In genomic region chr4:80125252-80126177, GRCh38 we compare ENCODE assay signal across 1 cellular context.
TF ChIP-seq lines count a peak whose summit lies in the region.

No MANE protein-coding gene starts in this region.

TF ChIP-seq in K562, 482 proteins besides CTCF, POLR2A, EP300 and RAD21 (continued from another document and continues in another):
- TF ChIP-seq AFF1 (IDR thresholded peaks at IDR 0.05; ENCODE audit: low read depth in 1 of 2, partially characterized antibody in 2 of 2) (peak in 1 of 2 experiments; percentile 49), E2F4 (CRISPR knock-in tag; IDR thresholded peaks at IDR 0.05; ENCODE audit: low read depth) (no peak), GABPA (tag; conservative IDR thresholded peaks at IDR 0.05; ENCODE audit: low read depth) (no peak; the same call in 1 of the 2 replicates), BHLHE40 (IDR thresholded peaks at IDR 0.05; ENCODE audit: low read length) (0 out of 2 replicates have a peak, but pooled peaks have one; percentile 22), ZNF589 (CRISPR knock-in tag; IDR thresholded peaks at IDR 0.05; ENCODE audit: low read depth) (peak; percentile 62; the same call in 1 of the 2 replicates), ZNF436 (CRISPR knock-in tag; IDR thresholded peaks at IDR 0.05) (no peak), DACH1 (IDR thresholded peaks at IDR 0.05; ENCODE audit: partially characterized antibody) (no peak), SETDB1 (IDR thresholded peaks at IDR 0.05; ENCODE audit: low read length) (no peak), OTX1 (CRISPR knock-in tag; IDR thresholded peaks at IDR 0.05) (no peak), FOXP4 (CRISPR knock-in tag; IDR thresholded peaks at IDR 0.05; ENCODE audit: borderline replicate concordance) (no peak), THRAP3 (IDR thresholded peaks at IDR 0.05; ENCODE audit: borderline replicate concordance) (no peak), ZNF165 (CRISPR knock-in tag; IDR thresholded peaks at IDR 0.05; ENCODE audit: borderline replicate concordance) (no peak), PML (IDR thresholded peaks at IDR 0.05; ENCODE audit: low read length) (peak; percentile 16; the same call in 1 of the 2 replicates), ZNF212 (CRISPR knock-in tag; IDR thresholded peaks at IDR 0.05) (no peak), SIN3A (IDR thresholded peaks at IDR 0.05; ENCODE audit: borderline replicate concordance in 2 of 2, control insufficient read depth in 1 of 2, low read depth in 2 of 2, low read length in 2 of 2) (no peak), MAZ (CRISPR knock-in tag; conservative IDR thresholded peaks at IDR 0.05 in 1 of 2, IDR thresholded peaks at IDR 0.05 in 1 of 2) (no peak; a peak in 1 of 4 replicates), HMG20A (CRISPR knock-in tag; conservative IDR thresholded peaks at IDR 0.05) (no peak), POLR2B (IDR thresholded peaks at IDR 0.05; ENCODE audit: low read depth, partially characterized antibody) (no peak), KDM4B (IDR thresholded peaks at IDR 0.05; ENCODE audit: borderline replicate concordance in 2 of 2, low read depth in 1 of 2) (no peak), YY1 (IDR thresholded peaks at IDR 0.05; ENCODE audit: borderline replicate concordance in 1 of 3, control insufficient read depth in 1 of 3, extremely low read depth in 1 of 3, insufficient read depth in 3 of 3, insufficient read length in 1 of 3, insufficient replicate concordance in 2 of 3, low read depth in 1 of 3, low read length in 2 of 3) (no peak), ZNF512 (tag; IDR thresholded peaks at IDR 0.05) (no peak), ZNF639 (CRISPR knock-in tag; conservative IDR thresholded peaks at IDR 0.05 in 1 of 2, IDR thresholded peaks at IDR 0.05 in 1 of 2) (no peak), EP400 (IDR thresholded peaks at IDR 0.05) (peak; percentile 16; the same call in 1 of the 2 replicates), COPS2 (conservative IDR thresholded peaks at IDR 0.05) (no peak), IRF9 (tag; IDR thresholded peaks at IDR 0.05) (no peak), CHD7 (IDR thresholded peaks at IDR 0.05; ENCODE audit: low read depth, low read length) (no peak), KLF16 (IDR thresholded peaks at IDR 0.05) (no peak), IRF2 (CRISPR knock-in tag; IDR thresholded peaks at IDR 0.05) (no peak), E2F3 (CRISPR knock-in tag; IDR thresholded peaks at IDR 0.05) (no peak), ZFP30 (CRISPR knock-in tag; IDR thresholded peaks at IDR 0.05; ENCODE audit: borderline replicate concordance) (no peak), PKNOX1 (IDR thresholded peaks at IDR 0.05) (no peak), RB1 (IDR thresholded peaks at IDR 0.05; ENCODE audit: low read depth) (no peak)
